1 cellular context compared by ENCODE assay signal in genomic region chr2:42828487-42829416, GRCh38.
TF ChIP-seq lines count a peak whose summit lies in the region.

No MANE protein-coding gene starts in this region.

TF ChIP-seq in HepG2, 621 proteins besides CTCF, POLR2A, EP300 and RAD21 (continued from another document and continues in another):
- TF ChIP-seq BRF2 (CRISPR knock-in tag; IDR thresholded peaks at IDR 0.05) (no peak), ZNF205 (CRISPR knock-in tag; IDR thresholded peaks at IDR 0.05) (no peak), ZNF775 (CRISPR knock-in tag; IDR thresholded peaks at IDR 0.05; ENCODE audit: borderline replicate concordance) (no peak), STAT6 (CRISPR knock-in tag; IDR thresholded peaks at IDR 0.05; ENCODE audit: borderline replicate concordance) (no peak), PHB2 (IDR thresholded peaks at IDR 0.05; ENCODE audit: partially characterized antibody) (no peak), ZFAT (CRISPR knock-in tag; conservative IDR thresholded peaks at IDR 0.05) (no peak), RELA (CRISPR knock-in tag; IDR thresholded peaks at IDR 0.05) (no peak), MXD3 (CRISPR knock-in tag; IDR thresholded peaks at IDR 0.05) (no peak; the same call in 1 of the 2 replicates), SRSF1 (optimal IDR thresholded peaks at IDR 0.05; ENCODE audit: low read depth, low read length) (no peak), FIP1L1 (IDR thresholded peaks at IDR 0.05; ENCODE audit: borderline replicate concordance, insufficient read depth, low read depth, low read length) (no peak), KLF13 (CRISPR knock-in tag; IDR thresholded peaks at IDR 0.05) (peak; percentile 69; the same call in 1 of the 2 replicates), TIGD3 (CRISPR knock-in tag; IDR thresholded peaks at IDR 0.05; ENCODE audit: borderline replicate concordance) (no peak), ZNF562 (CRISPR knock-in tag; IDR thresholded peaks at IDR 0.05; ENCODE audit: borderline replicate concordance) (no peak), DPF2 (CRISPR knock-in tag; IDR thresholded peaks at IDR 0.05; ENCODE audit: borderline replicate concordance, low read depth) (no peak), ZNF7 (CRISPR knock-in tag; IDR thresholded peaks at IDR 0.05) (no peak), ZNF770 (CRISPR knock-in tag; IDR thresholded peaks at IDR 0.05) (no peak), HBP1 (CRISPR knock-in tag; IDR thresholded peaks at IDR 0.05; ENCODE audit: low read depth) (0 out of 2 replicates have a peak, but pooled peaks have one; percentile 25), ZNF572 (CRISPR knock-in tag; IDR thresholded peaks at IDR 0.05) (no peak), CHD4 (IDR thresholded peaks at IDR 0.05; ENCODE audit: borderline replicate concordance, low read length) (no peak), ZNF335 (CRISPR knock-in tag; IDR thresholded peaks at IDR 0.05) (no peak), SP1 (IDR thresholded peaks at IDR 0.05) (no peak), SP1 (CRISPR knock-in tag; IDR thresholded peaks at IDR 0.05) (0 out of 2 replicates have a peak, but pooled peaks have one; percentile 37), NR1H2 (CRISPR knock-in tag; IDR thresholded peaks at IDR 0.05; ENCODE audit: borderline replicate concordance, low read depth) (no peak), ONECUT2 (CRISPR knock-in tag; IDR thresholded peaks at IDR 0.05) (no peak), PLRG1 (conservative IDR thresholded peaks at IDR 0.05) (no peak), ZNF232 (CRISPR knock-in tag; IDR thresholded peaks at IDR 0.05; ENCODE audit: borderline replicate concordance) (no peak), SCMH1 (CRISPR knock-in tag; IDR thresholded peaks at IDR 0.05; ENCODE audit: borderline replicate concordance) (no peak), AHR (CRISPR knock-in tag; IDR thresholded peaks at IDR 0.05) (no peak), ZNF580 (CRISPR knock-in tag; IDR thresholded peaks at IDR 0.05; ENCODE audit: borderline replicate concordance, low read depth) (peak; percentile 76; the same call in 1 of the 2 replicates), UBTF (CRISPR knock-in tag; IDR thresholded peaks at IDR 0.05) (0 out of 2 replicates have a peak, but pooled peaks have one; percentile 13), ZBTB7A (CRISPR knock-in tag; IDR thresholded peaks at IDR 0.05) (no peak; the same call in 1 of the 2 replicates), SETDB1 (CRISPR knock-in tag; IDR thresholded peaks at IDR 0.05; ENCODE audit: borderline replicate concordance) (no peak), YY1 (IDR thresholded peaks at IDR 0.05; ENCODE audit: insufficient read depth, insufficient replicate concordance, low read depth, low read length) (peak; percentile 29)
- TF ChIP-seq, protein P1, sequence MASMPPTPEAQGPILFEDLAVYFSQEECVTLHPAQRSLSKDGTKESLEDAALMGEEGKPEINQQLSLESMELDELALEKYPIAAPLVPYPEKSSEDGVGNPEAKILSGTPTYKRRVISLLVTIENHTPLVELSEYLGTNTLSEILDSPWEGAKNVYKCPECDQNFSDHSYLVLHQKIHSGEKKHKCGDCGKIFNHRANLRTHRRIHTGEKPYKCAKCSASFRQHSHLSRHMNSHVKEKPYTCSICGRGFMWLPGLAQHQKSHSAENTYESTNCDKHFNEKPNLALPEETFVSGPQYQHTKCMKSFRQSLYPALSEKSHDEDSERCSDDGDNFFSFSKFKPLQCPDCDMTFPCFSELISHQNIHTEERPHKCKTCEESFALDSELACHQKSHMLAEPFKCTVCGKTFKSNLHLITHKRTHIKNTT (CRISPR knock-in tag; IDR thresholded peaks at IDR 0.05) = no peak
- TF ChIP-seq, protein P2, sequence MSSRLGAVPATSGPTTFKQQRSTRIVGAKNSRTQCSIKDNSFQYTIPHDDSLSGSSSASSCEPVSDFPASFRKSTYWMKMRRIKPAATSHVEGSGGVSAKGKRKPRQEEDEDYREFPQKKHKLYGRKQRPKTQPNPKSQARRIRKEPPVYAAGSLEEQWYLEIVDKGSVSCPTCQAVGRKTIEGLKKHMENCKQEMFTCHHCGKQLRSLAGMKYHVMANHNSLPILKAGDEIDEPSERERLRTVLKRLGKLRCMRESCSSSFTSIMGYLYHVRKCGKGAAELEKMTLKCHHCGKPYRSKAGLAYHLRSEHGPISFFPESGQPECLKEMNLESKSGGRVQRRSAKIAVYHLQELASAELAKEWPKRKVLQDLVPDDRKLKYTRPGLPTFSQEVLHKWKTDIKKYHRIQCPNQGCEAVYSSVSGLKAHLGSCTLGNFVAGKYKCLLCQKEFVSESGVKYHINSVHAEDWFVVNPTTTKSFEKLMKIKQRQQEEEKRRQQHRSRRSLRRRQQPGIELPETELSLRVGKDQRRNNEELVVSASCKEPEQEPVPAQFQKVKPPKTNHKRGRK (CRISPR knock-in tag; IDR thresholded peaks at IDR 0.05) = no peak
- TF ChIP-seq, protein P3, sequence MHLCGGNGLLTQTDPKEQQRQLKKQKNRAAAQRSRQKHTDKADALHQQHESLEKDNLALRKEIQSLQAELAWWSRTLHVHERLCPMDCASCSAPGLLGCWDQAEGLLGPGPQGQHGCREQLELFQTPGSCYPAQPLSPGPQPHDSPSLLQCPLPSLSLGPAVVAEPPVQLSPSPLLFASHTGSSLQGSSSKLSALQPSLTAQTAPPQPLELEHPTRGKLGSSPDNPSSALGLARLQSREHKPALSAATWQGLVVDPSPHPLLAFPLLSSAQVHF (CRISPR knock-in tag; IDR thresholded peaks at IDR 0.05) = no peak
- TF ChIP-seq, protein P4, sequence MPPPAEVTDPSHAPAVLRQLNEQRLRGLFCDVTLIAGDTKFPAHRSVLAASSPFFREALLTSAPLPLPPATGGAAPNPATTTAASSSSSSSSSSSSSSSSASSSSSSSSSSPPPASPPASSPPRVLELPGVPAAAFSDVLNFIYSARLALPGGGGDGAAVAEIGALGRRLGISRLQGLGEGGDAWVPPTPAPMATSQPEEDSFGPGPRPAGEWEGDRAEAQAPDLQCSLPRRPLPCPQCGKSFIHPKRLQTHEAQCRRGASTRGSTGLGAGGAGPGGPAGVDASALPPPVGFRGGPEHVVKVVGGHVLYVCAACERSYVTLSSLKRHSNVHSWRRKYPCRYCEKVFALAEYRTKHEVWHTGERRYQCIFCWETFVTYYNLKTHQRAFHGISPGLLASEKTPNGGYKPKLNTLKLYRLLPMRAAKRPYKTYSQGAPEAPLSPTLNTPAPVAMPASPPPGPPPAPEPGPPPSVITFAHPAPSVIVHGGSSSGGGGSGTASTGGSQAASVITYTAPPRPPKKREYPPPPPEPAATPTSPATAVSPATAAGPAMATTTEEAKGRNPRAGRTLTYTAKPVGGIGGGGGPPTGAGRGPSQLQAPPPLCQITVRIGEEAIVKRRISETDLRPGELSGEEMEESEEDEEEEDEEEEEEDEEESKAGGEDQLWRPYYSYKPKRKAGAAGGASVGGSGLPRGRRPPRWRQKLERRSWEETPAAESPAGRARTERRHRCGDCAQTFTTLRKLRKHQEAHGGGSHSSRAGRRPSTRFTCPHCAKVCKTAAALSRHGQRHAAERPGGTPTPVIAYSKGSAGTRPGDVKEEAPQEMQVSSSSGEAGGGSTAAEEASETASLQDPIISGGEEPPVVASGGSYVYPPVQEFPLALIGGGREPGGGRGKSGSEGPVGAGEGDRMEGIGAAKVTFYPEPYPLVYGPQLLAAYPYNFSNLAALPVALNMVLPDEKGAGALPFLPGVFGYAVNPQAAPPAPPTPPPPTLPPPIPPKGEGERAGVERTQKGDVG (CRISPR knock-in tag; IDR thresholded peaks at IDR 0.05; ENCODE audit: borderline replicate concordance) = no peak
- TF ChIP-seq, protein P5, sequence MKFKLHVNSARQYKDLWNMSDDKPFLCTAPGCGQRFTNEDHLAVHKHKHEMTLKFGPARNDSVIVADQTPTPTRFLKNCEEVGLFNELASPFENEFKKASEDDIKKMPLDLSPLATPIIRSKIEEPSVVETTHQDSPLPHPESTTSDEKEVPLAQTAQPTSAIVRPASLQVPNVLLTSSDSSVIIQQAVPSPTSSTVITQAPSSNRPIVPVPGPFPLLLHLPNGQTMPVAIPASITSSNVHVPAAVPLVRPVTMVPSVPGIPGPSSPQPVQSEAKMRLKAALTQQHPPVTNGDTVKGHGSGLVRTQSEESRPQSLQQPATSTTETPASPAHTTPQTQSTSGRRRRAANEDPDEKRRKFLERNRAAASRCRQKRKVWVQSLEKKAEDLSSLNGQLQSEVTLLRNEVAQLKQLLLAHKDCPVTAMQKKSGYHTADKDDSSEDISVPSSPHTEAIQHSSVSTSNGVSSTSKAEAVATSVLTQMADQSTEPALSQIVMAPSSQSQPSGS (CRISPR knock-in tag; IDR thresholded peaks at IDR 0.05) = no peak
